In genomic region chr11:66720223-66720898, GRCh38 we compare ENCODE assay signal across 8 cellular contexts. TPM values are rescaled to one million over a fixed set of nuclear protein-coding genes. Genes with fewer than 3 reads are reported as not detected.
DNase-seq lines count a peak whose midpoint lies in the region; ATAC-seq and TF ChIP-seq lines count a peak whose summit lies in the region.

No MANE protein-coding gene starts in this region.

- H3K9me3 ChIP-seq in BLaER1 treated with 17β-estradiol and CSF1 and Interleukin-3, amounts not matched to agents 10 nM and 100 nM (replicated peaks in 1 of 11), result no peaks in the 10 kb centered on the region
- H3K9me3 ChIP-seq in Loucy (ENCODE audit: insufficient read depth, low read depth, low read length) (no peaks in the 10 kb centered on the region), left ventricle myocardium inferior (replicated peaks) (no peaks in the 10 kb centered on the region)

- peaks cover 17% of the 10 kb centered on the region; the same call in 1 of the 2 replicates for H3K79me2 ChIP-seq in Loucy (ENCODE audit: insufficient read depth, low read length)

- peak overlapping the region; percentile 41 to 85 (median 74) for H3K4me2 ChIP-seq in BLaER1 treated with 17β-estradiol and CSF1 and Interleukin-3, amounts not matched to agents 10 nM and 100 nM
- peak overlapping the region; percentile 96 for H3K4me2 ChIP-seq in Loucy (ENCODE audit: low read depth, low read length, poor library complexity, severe bottlenecking)

- no peak for ATAC-seq in HG02610 (IDR thresholded peaks at IDR 0.05; ENCODE audit: unreplicated experiment)

- H3K36me3 ChIP-seq in BLaER1 treated with 17β-estradiol and CSF1 and Interleukin-3, amounts not matched to agents 10 nM and 100 nM, result peaks cover 0 to 69% (median 42%) of the 10 kb centered on the region in 11 experiments; a peak in 14 of 22 replicates
- H3K36me3 ChIP-seq in Loucy (ENCODE audit: insufficient read depth, low read length) (peaks cover under 1% of the 10 kb centered on the region; the same call in 1 of the 2 replicates), left ventricle myocardium inferior (no peaks in the 10 kb centered on the region)

- no peak overlapping the region for H2AFZ ChIP-seq in Loucy (ENCODE audit: low read length)

- H3F3A ChIP-seq in Loucy (ENCODE audit: low read depth), result peaks cover 6% of the 10 kb centered on the region; the same call in 1 of the 2 replicates

- H3K4me3 ChIP-seq in BLaER1 treated with 17β-estradiol and CSF1 and Interleukin-3, amounts not matched to agents 10 nM and 100 nM, result no peak overlapping the region
- H3K4me3 ChIP-seq in Loucy (ENCODE audit: low read length, poor library complexity, severe bottlenecking) (peak overlapping the region; percentile 83), left ventricle myocardium inferior (no peak overlapping the region)

- H4K20me1 ChIP-seq in BLaER1 treated with 17β-estradiol and CSF1 and Interleukin-3, amounts not matched to agents 10 nM and 100 nM, result peaks cover 0 to 82% (median 6%) of the 10 kb centered on the region in 11 experiments; a peak in 9 of 22 replicates
- no peaks in the 10 kb centered on the region for H4K20me1 ChIP-seq in Loucy (ENCODE audit: insufficient read depth, low read length, poor library complexity, severe bottlenecking)

- intact Hi-C loops in posterior cingulate gyrus (cut with DNase I) (no loop called here), posterior vena cava (cut with DNase I) (no loop called here), left ventricle myocardium inferior (cut with micrococcal nuclease) (no loop called here)

- TF ChIP-seq CTCF in Loucy (conservative IDR thresholded peaks at IDR 0.05; ENCODE audit: low read length), result no peak
- no peak for TF ChIP-seq CTCF in left ventricle myocardium inferior (IDR thresholded peaks at IDR 0.05; ENCODE audit: borderline replicate concordance)

- peak overlapping the region in 2 of 11 experiments; percentile 20 to 46; a peak in 1 of 22 replicates for H3K9ac ChIP-seq in BLaER1 treated with 17β-estradiol and CSF1 and Interleukin-3, amounts not matched to agents 10 nM and 100 nM
- peak overlapping the region; percentile 91 for H3K9ac ChIP-seq in Loucy (ENCODE audit: low read depth, low read length, poor library complexity, severe bottlenecking)

- DNase-seq in SW480 (ENCODE audit: low spot score) (peak; percentile 97), epithelial cell of prostate (ENCODE audit: low read depth, low spot score) (peak; percentile 62), posterior cingulate gyrus (peak in 8 of 10 donors; percentile 63 to 96 (median 73)), posterior vena cava (ENCODE audit: low spot score) (no peak), left ventricle myocardium inferior (no peak)

- peaks cover 16 to 53% (median 43%) of the 10 kb centered on the region in 10 experiments for H3K4me1 ChIP-seq in BLaER1 treated with 17β-estradiol and CSF1 and Interleukin-3, amounts not matched to agents 10 nM and 100 nM
- peaks cover 60% of the 10 kb centered on the region for H3K4me1 ChIP-seq in Loucy (ENCODE audit: insufficient read depth, low read length, poor library complexity, severe bottlenecking)
- H3K4me1 ChIP-seq in left ventricle myocardium inferior, result no peaks in the 10 kb centered on the region

- no peaks in the 10 kb centered on the region for H3K27me3 ChIP-seq in BLaER1 treated with 17β-estradiol and CSF1 and Interleukin-3, amounts not matched to agents 10 nM and 100 nM
- H3K27me3 ChIP-seq in Loucy (ENCODE audit: insufficient read depth, low read length, poor library complexity, severe bottlenecking), result no peaks in the 10 kb centered on the region
- H3K27me3 ChIP-seq in left ventricle myocardium inferior (ENCODE audit: low read depth), result peaks cover 59% of the 10 kb centered on the region

- no peaks in the 10 kb centered on the region for H3K9me2 ChIP-seq in Loucy (replicated peaks; ENCODE audit: low read depth, low read length)

- H3K27ac ChIP-seq in BLaER1 treated with 17β-estradiol and CSF1 and Interleukin-3, amounts not matched to agents 10 nM and 100 nM, result no peak overlapping the region
- H3K27ac ChIP-seq in epithelial cell of prostate (peak overlapping the region; percentile 57), left ventricle myocardium inferior (replicated peaks) (no peak overlapping the region)

RNA-seq across cellular contexts. Expression of gene SPTBN2, which starts 8.7 kb away (rescaled TPM):
- total RNA-seq in posterior vena cava (1 to 10 TPM; 4.2 to 5.9 TPM), left ventricle myocardium inferior (0.77 TPM)

RNA-seq across cellular contexts. Expression of gene RBM4B, which starts 42.7 kb away (rescaled TPM):
- total RNA-seq in posterior vena cava, result 10 to 100 TPM in 1 of 2 donors, 1 to 10 TPM in 1; 9.0 to 10.2 TPM
- total RNA-seq in left ventricle myocardium inferior, result 11.8 TPM

Comparison
In these comparisons a context has a peak if more than half of its experiments do, and no peak if none do; other contexts are left out.
1. DNase-seq: peak in SW480 (single experiment), epithelial cell of prostate (single experiment) and posterior cingulate gyrus (8 of 10); none in posterior vena cava (single experiment) and left ventricle myocardium inferior (single experiment).